In the genomic region with DNA sequence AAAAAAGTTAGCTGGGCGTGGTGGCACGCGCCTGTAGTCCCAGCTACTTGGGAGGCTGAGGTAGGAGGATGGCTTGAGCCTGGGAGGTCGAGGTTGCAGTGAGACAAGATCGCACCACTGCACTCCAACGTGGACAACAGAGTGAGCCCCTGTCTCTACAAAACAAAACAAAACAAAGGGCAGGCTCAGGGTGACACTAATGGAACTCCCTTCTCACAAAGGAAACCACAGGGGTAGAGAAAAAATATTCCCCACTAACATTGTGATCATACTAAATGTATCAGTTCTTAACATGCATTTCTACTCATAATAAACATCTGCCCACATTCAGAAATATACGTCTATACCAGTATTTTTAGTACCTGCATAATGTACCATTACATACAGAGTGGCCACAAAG, we compare ENCODE assay signal across 19 cellular contexts. TPM values are rescaled to one million over a fixed set of nuclear protein-coding genes. Genes with fewer than 3 reads are reported as not detected.
"Had no signal": no experiment of that assay in that cellular context is flagged by ENCODE, and none has a peak within 500 bp of the region (broad histone marks: within the 10 kb centered on the region; RNA-seq: fewer than 3 reads in every experiment).

No MANE protein-coding gene starts in this region.

- H3K4me3 ChIP-seq: lower lobe of right lung, ovary, prostate gland, upper lobe of left lung had no signal

- H3K9me3 ChIP-seq: lower lobe of right lung, ovary, prostate gland had no signal

- H3K27ac ChIP-seq: lower lobe of right lung, ovary, prostate gland, upper lobe of left lung had no signal

- H3K27me3 Mint-ChIP-seq: activated naive CD8-positive, alpha-beta T cell treated with anti-CD3 and anti-CD28 coated beads, Interleukin-2, amount 10 ng/mL, durations not matched to agents 7 days and 5 days; naive thymus-derived CD4-positive, alpha-beta T cell had no signal

- H3K36me3 ChIP-seq: ovary, prostate gland, upper lobe of left lung had no signal

- H3K4me3 Mint-ChIP-seq: activated naive CD8-positive, alpha-beta T cell treated with anti-CD3 and anti-CD28 coated beads, Interleukin-2, amount 10 ng/mL, durations not matched to agents 7 days and 5 days; activated T-cell treated with anti-CD3 and anti-CD28 coated beads, Interleukin-2, amount 50 U/mL, for 4 hours; WTC11 had no signal

- DNase-seq: activated CD4-positive, alpha-beta T cell treated with anti-CD3 and anti-CD28 coated beads, Interleukin-2, amount 50 U/mL, for 48 hours; activated CD8-positive, alpha-beta memory T cell treated with anti-CD3 and anti-CD28 coated beads, Interleukin-2, amount 50 U/mL, for 48 hours; activated naive CD4-positive, alpha-beta T cell treated with Interleukin-2 at 50 U/mL for 16 hours; activated naive CD8-positive, alpha-beta T cell treated with anti-CD3 and anti-CD28 coated beads, Interleukin-2, amount 10 ng/mL, durations not matched to agents 7 days and 5 days; activated T-cell treated with anti-CD3 and anti-CD28 coated beads, Interleukin-2, amount 50 U/mL, for 4 hours; amygdala; effector CD4-positive, alpha-beta T cell; foreskin melanocyte; lower lobe of right lung; naive thymus-derived CD4-positive, alpha-beta T cell; ovary; stimulated activated CD4-positive, alpha-beta T cell treated with anti-CD3 and anti-CD28 coated beads, Interleukin-4, amount 100 ng/mL, for 24 hours; stimulated activated naive CD8-positive, alpha-beta T cell treated with anti-CD3 and anti-CD28 coated beads, Interleukin-15, Interleukin-2, amounts not matched to agents 100 U/mL and 50 U/mL, for 24 hours; T-helper 1 cell; T-helper 9 cell; upper lobe of left lung had no signal

- H3K27ac Mint-ChIP-seq: activated naive CD8-positive, alpha-beta T cell treated with anti-CD3 and anti-CD28 coated beads, Interleukin-2, amount 10 ng/mL, durations not matched to agents 7 days and 5 days; activated T-helper 2 cell treated with anti-CD3 and anti-CD28 coated beads, Interferon-gamma antibody, Interleukin-2, Interleukin-4, amounts not matched to agents 10 μg/mL and 5 μg/mL and 100 μg/mL, durations not matched to agents 14 hours and 24 hours and 36 hours had no signal

- ATAC-seq: activated T-cell treated with anti-CD3 and anti-CD28 coated beads, Interleukin-2, amount 50 U/mL, for 4 hours; naive thymus-derived CD4-positive, alpha-beta T cell; stimulated activated naive CD8-positive, alpha-beta T cell treated with anti-CD3 and anti-CD28 coated beads, Interleukin-15, Interleukin-2, amounts not matched to agents 100 U/mL and 50 U/mL, for 24 hours; WTC11 had no signal

- H3K27me3 ChIP-seq: ovary, upper lobe of left lung had no signal

- H3K4me1 ChIP-seq: lower lobe of right lung, prostate gland had no signal

RNA-seq across cellular contexts. Expression of a gene that starts 55.6 kb away (rescaled TPM):
- polyA plus RNA-seq: naive thymus-derived CD4-positive, alpha-beta T cell had no signal
